Comparison of ENCODE assay signal across 10 cellular contexts in genomic region chr2:113233593-113234550, GRCh38. TPM values are rescaled to one million over a fixed set of nuclear protein-coding genes. Genes with fewer than 3 reads are reported as not detected.
DNase-seq lines count a peak whose midpoint lies in the region; ATAC-seq and TF ChIP-seq lines count a peak whose summit lies in the region.
"Had no signal": no experiment of that assay in that cellular context is flagged by ENCODE, and none has a peak within 500 bp of the region (broad histone marks: within the 10 kb centered on the region; RNA-seq: fewer than 3 reads in every experiment).

No MANE protein-coding gene starts in this region.

- H3K79me2 ChIP-seq in MM.1S (ENCODE audit: low read length), result peaks cover 18% of the 10 kb centered on the region

- no peak overlapping the region for H3K4me3 ChIP-seq in MM.1S (ENCODE audit: low read length)
- no peak overlapping the region for H3K4me3 ChIP-seq in cardiac fibroblast (replicated peaks in 1 of 2; ENCODE audit: low read depth in 2 of 2, low read length in 2 of 2)
- no peak overlapping the region for H3K4me3 ChIP-seq in psoas muscle
- H3K4me3 ChIP-seq: coronary artery had no signal

- no peaks in the 10 kb centered on the region for H3K9me3 ChIP-seq in MM.1S (replicated peaks; ENCODE audit: insufficient read depth, low read length)
- no peaks in the 10 kb centered on the region for H3K9me3 ChIP-seq in psoas muscle

- no peaks in the 10 kb centered on the region for H4K20me1 ChIP-seq in MM.1S (ENCODE audit: insufficient read depth, low read length)

- no peaks in the 10 kb centered on the region for H3K4me1 ChIP-seq in MM.1S (ENCODE audit: low read length)
- H3K4me1 ChIP-seq in psoas muscle, result no peaks in the 10 kb centered on the region

- no peak overlapping the region for H3K4me2 ChIP-seq in MM.1S (ENCODE audit: low read depth, low read length)

- H3K9me2 ChIP-seq in MM.1S (replicated peaks; ENCODE audit: insufficient read depth, low read length), result no peaks in the 10 kb centered on the region

- H3K36me3 ChIP-seq in MM.1S (replicated peaks; ENCODE audit: insufficient read depth, low read length) (no peaks in the 10 kb centered on the region), psoas muscle (ENCODE audit: insufficient read depth in 1 of 2, low read depth in 1 of 2) (no peaks in the 10 kb centered on the region)

- DNase-seq in NCI-H526 (lab: John Stamatoyannopoulos, UW) (peak; percentile 3 to 30), NCI-H526 treated with DMSO at 0.1 percent for 48 hours (lab: John Stamatoyannopoulos, UW) (no peak), MM.1S (no peak), cardiac fibroblast (ENCODE audit: low read depth in 2 of 2) (peak in 1 of 2 donors; percentile 32), psoas muscle (peak in 1 of 2 donors; percentile 54), kidney glomerular epithelial cell (lab: John Stamatoyannopoulos, UW) (no peak), NCI-H524 (lab: John Stamatoyannopoulos, UW) (no peak), ureter (ENCODE audit: low spot score) (no peak)
- DNase-seq: KBM-7 had no signal

- H3K27ac ChIP-seq in MM.1S (ENCODE audit: low read length), result no peak overlapping the region
- no peak overlapping the region for H3K27ac ChIP-seq in psoas muscle
- H3K27ac ChIP-seq: coronary artery had no signal

- ATAC-seq in psoas muscle, result peak in 3 of 4 donors; percentile 48 to 63 (median 53)

- H2AFZ ChIP-seq in MM.1S (ENCODE audit: low read length), result no peak overlapping the region

- intact Hi-C loops in psoas muscle (cut with DNase I), result no loop called here

- WGBS in psoas muscle, 3 donors, result 79 to 88% (median 81%) methylated on average over 9 of the region's 9 CpGs

- H3K9ac ChIP-seq in MM.1S (ENCODE audit: low read length), result no peak overlapping the region

- TF ChIP-seq CTCF in MM.1S (IDR thresholded peaks at IDR 0.05; ENCODE audit: low read length) (peak; percentile 17), cardiac fibroblast (IDR thresholded peaks at IDR 0.05; ENCODE audit: low read depth, low read length) (peak; percentile 33), psoas muscle (IDR thresholded peaks at IDR 0.05) (no peak)

- no peaks in the 10 kb centered on the region for H3K27me3 ChIP-seq in MM.1S (replicated peaks; ENCODE audit: insufficient read depth, low read length)
- H3K27me3 ChIP-seq in psoas muscle (ENCODE audit: insufficient read depth in 3 of 3, low read length in 2 of 3), result no peaks in the 10 kb centered on the region

- no peaks in the 10 kb centered on the region for H3F3A ChIP-seq in MM.1S (ENCODE audit: insufficient read depth, low read length)

RNA-seq across cellular contexts. Expression of gene PAX8, which starts 44.8 kb away (rescaled TPM):
- total RNA-seq in psoas muscle, result under 1 TPM in 3 of 4 donors, not detected in 1; 0.19 to 0.36 (median 0.34) TPM
- polyA plus RNA-seq in psoas muscle, result 1 to 10 TPM in 1 of 3 donors, under 1 TPM in 2; 0.12 to 3.1 (median 0.78) TPM
- 160 TPM for total RNA-seq in ureter

Comparison
In these comparisons a context has a peak if more than half of its experiments do, and no peak if none do; other contexts are left out.
1. DNase-seq: peak in NCI-H526 (2 of 2); none in NCI-H526 treated with DMSO at 0.1 percent for 48 hours (single experiment), MM.1S (single experiment), kidney glomerular epithelial cell (single experiment), NCI-H524 (0 of 2) and ureter (single experiment).
2. RNA of gene PAX8, which starts 44.8 kb away (total RNA-seq): 160 TPM in ureter (single experiment); 0.19 to 0.36 TPM in psoas muscle; every median in the first group is over 100 times any median in the second.